ENCODE assay signal across 19 cellular contexts in the genomic region with DNA sequence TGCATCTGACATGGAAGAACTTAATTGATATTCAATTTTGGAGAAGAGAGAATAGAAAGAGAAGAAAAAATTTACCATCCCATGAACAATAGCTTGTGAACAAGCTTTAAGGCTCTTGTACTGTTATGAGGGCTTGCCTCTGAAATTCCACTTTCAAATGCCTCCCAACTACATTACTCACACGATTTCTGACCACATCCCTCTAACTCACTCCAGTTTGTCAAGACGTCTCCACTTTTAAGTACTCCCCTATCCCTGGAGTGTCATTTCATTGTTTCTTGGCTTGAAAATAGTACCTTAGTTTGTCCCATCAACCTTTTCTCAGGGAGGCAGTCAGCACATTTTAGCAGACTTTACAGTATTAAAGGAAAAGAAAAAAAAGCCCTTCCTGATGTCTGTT.
DNase-seq lines count a peak whose midpoint lies in the region; ATAC-seq and TF ChIP-seq lines count a peak whose summit lies in the region.
"Had no signal": no experiment of that assay in that cellular context is flagged by ENCODE, and none has a peak within 500 bp of the region (broad histone marks: within the 10 kb centered on the region; RNA-seq: fewer than 3 reads in every experiment).

No MANE protein-coding gene starts in this region.

- no peak overlapping the region for H3K4me2 ChIP-seq in SK-N-SH
- H3K4me2 ChIP-seq in fibroblast of lung (ENCODE audit: extremely low read depth, insufficient read depth, low read length), result no peak overlapping the region
- H3K4me2 ChIP-seq: KMS-11 had no signal

- H3K36me3 ChIP-seq in SK-N-SH (replicated peaks in 1 of 2; ENCODE audit: control insufficient read depth in 1 of 2, insufficient read depth in 2 of 2, low read length in 1 of 2), result no peaks in the 10 kb centered on the region
- no peaks in the 10 kb centered on the region for H3K36me3 ChIP-seq in fibroblast of lung (ENCODE audit: control insufficient read depth, insufficient read depth, low read length)
- H3K36me3 ChIP-seq: HAP-1, neural progenitor cell had no signal

- no peak overlapping the region for H3K27ac Mint-ChIP-seq in stimulated activated memory B cell treated with anti-CD40 and anti-IgM and Interleukin-4, amounts not matched to agents 10 μg/mL and 1 μg/mL and 100 μg/mL, for 72 hours
- H3K27ac Mint-ChIP-seq: activated naive CD4-positive, alpha-beta T cell treated with anti-CD3 and anti-CD28 coated beads, Interleukin-2, amount 50 U/mL, for 24 hours; neural progenitor cell; T-helper 17 cell had no signal

- no peak for TF ChIP-seq EP300 in SK-N-SH (IDR thresholded peaks at IDR 0.05; ENCODE audit: borderline replicate concordance in 1 of 2, low read depth in 1 of 2, low read length in 1 of 2)

- no peaks in the 10 kb centered on the region for H3K36me3 Mint-ChIP-seq in stimulated activated memory B cell treated with anti-CD40 and anti-IgM and Interleukin-4, amounts not matched to agents 10 μg/mL and 1 μg/mL and 100 μg/mL, for 72 hours
- H3K36me3 Mint-ChIP-seq: activated naive CD4-positive, alpha-beta T cell treated with anti-CD3 and anti-CD28 coated beads, Interleukin-2, amount 50 U/mL, for 24 hours; neural progenitor cell had no signal

- H3F3A ChIP-seq in SK-N-SH (replicated peaks; ENCODE audit: insufficient read depth), result peaks cover 8% of the 10 kb centered on the region

- H3K79me2 ChIP-seq in SK-N-SH (ENCODE audit: insufficient read depth) (no peaks in the 10 kb centered on the region), fibroblast of lung (ENCODE audit: control insufficient read depth, insufficient read depth, low read length) (no peaks in the 10 kb centered on the region)

- H4K20me1 ChIP-seq in SK-N-SH (ENCODE audit: insufficient read depth), result no peaks in the 10 kb centered on the region
- H4K20me1 ChIP-seq in fibroblast of lung (ENCODE audit: control insufficient read depth, extremely low read depth, insufficient read depth, low read length), result no peaks in the 10 kb centered on the region

- DNase-seq in EL (peak; percentile 75), SK-N-SH (no peak), fibroblast of lung (ENCODE audit: low read depth in 2 of 2) (peak; percentile 46 to 97), renal cortical epithelial cell (ENCODE audit: low read depth) (peak; percentile 90), GM10248 (ENCODE audit: extremely low spot score) (no peak), midbrain (lab: John Stamatoyannopoulos, UW) (no peak)
- DNase-seq: activated CD4-positive, CD25-positive, alpha-beta regulatory T cell treated with anti-CD3 and anti-CD28 coated beads, Interleukin-2, amount 50 U/mL, for 72 hours; NCI-H1694; NCI-H526; stimulated activated naive CD4-positive, alpha-beta T cell; T-helper 17 cell had no signal

- peaks cover 9% of the 10 kb centered on the region for H3K27me3 Mint-ChIP-seq in stimulated activated memory B cell treated with anti-CD40 and anti-IgM and Interleukin-4, amounts not matched to agents 10 μg/mL and 1 μg/mL and 100 μg/mL, for 72 hours
- H3K27me3 Mint-ChIP-seq: T-helper 17 cell had no signal

- no peak overlapping the region for H3K4me3 Mint-ChIP-seq in stimulated activated memory B cell treated with anti-CD40 and anti-IgM and Interleukin-4, amounts not matched to agents 10 μg/mL and 1 μg/mL and 100 μg/mL, for 72 hours
- H3K4me3 Mint-ChIP-seq: activated naive CD4-positive, alpha-beta T cell treated with anti-CD3 and anti-CD28 coated beads, Interleukin-2, amount 50 U/mL, for 24 hours; neural progenitor cell; T-helper 17 cell had no signal

- H3K9me3 Mint-ChIP-seq in stimulated activated memory B cell treated with anti-CD40 and anti-IgM and Interleukin-4, amounts not matched to agents 10 μg/mL and 1 μg/mL and 100 μg/mL, for 72 hours, result peaks cover 3% of the 10 kb centered on the region
- H3K9me3 Mint-ChIP-seq: activated naive CD4-positive, alpha-beta T cell treated with anti-CD3 and anti-CD28 coated beads, Interleukin-2, amount 50 U/mL, for 24 hours; neural progenitor cell had no signal

- H2AFZ ChIP-seq in SK-N-SH (ENCODE audit: low read depth), result peak overlapping the region; percentile 49
- H2AFZ ChIP-seq in fibroblast of lung (ENCODE audit: low read length), result no peak overlapping the region
- H2AFZ ChIP-seq: neural progenitor cell had no signal

- H3K4me1 ChIP-seq in SK-N-SH (ENCODE audit: control insufficient read depth in 1 of 2, insufficient read depth in 2 of 2, low read depth in 1 of 2, low read length in 1 of 2) (peaks cover 0 to 6% of the 10 kb centered on the region in 2 experiments; a peak in 3 of 4 replicates), fibroblast of lung (ENCODE audit: control insufficient read depth, extremely low read depth, insufficient read depth, low read length) (no peaks in the 10 kb centered on the region)
- H3K4me1 ChIP-seq: HAP-1 had no signal

- POLR2A ChIA-PET in SK-N-SH (lab: Yijun Ruan, JAX), result no interaction called here
- POLR2A ChIA-PET in GM10248 (lab: Yijun Ruan, JAX), result no interaction called here

- ATAC-seq in stimulated activated memory B cell treated with anti-CD40 and anti-IgM and Interleukin-4, amounts not matched to agents 10 μg/mL and 1 μg/mL and 100 μg/mL, for 72 hours, result no peak
- no peak for ATAC-seq in GM18861 (IDR thresholded peaks at IDR 0.05; ENCODE audit: unreplicated experiment)
- ATAC-seq: Panc1, T-helper 17 cell had no signal

- H3K4me3 ChIP-seq in SK-N-SH (ENCODE audit: low read depth in 2 of 2, low read length in 1 of 2) (no peak overlapping the region), fibroblast of lung (replicated peaks in 1 of 4; ENCODE audit: control extremely low read depth in 1 of 4, insufficient read depth in 1 of 4, low read depth in 3 of 4, low read length in 4 of 4) (no peak overlapping the region)
- H3K4me3 ChIP-seq: HAP-1, neural progenitor cell had no signal

- TF ChIP-seq CTCF in SK-N-SH (IDR thresholded peaks at IDR 0.05) (no peak), fibroblast of lung (conservative IDR thresholded peaks at IDR 0.05 in 1 of 2, IDR thresholded peaks at IDR 0.05 in 1 of 2; ENCODE audit: low read depth in 1 of 2, low read length in 2 of 2) (no peak), GM10248 (IDR thresholded peaks at IDR 0.05; ENCODE audit: control extremely low read depth, extremely low read depth, low read depth, missing control alignments) (no peak)

- TF ChIP-seq RAD21 in SK-N-SH (IDR thresholded peaks at IDR 0.05; ENCODE audit: low read length), result no peak

- H3K9me2 ChIP-seq in SK-N-SH, result no peaks in the 10 kb centered on the region

- H3K9me3 ChIP-seq in SK-N-SH (no peaks in the 10 kb centered on the region), fibroblast of lung (ENCODE audit: control insufficient read depth, insufficient read depth, low read depth, low read length) (no peaks in the 10 kb centered on the region)
- H3K9me3 ChIP-seq: HAP-1 had no signal

- H3K27ac ChIP-seq in SK-N-SH (ENCODE audit: low read depth in 2 of 2, low read length in 1 of 2) (peak overlapping the region in 1 of 2 experiments; percentile 62; a peak in 2 of 4 replicates), fibroblast of lung (ENCODE audit: insufficient read depth, low read length) (no peak overlapping the region)
- H3K27ac ChIP-seq: epithelial cell of prostate, KMS-11, neural progenitor cell had no signal

- H3K27me3 ChIP-seq in SK-N-SH (ENCODE audit: insufficient read depth) (no peaks in the 10 kb centered on the region), fibroblast of lung (ENCODE audit: control insufficient read depth, insufficient read depth, low read length) (no peaks in the 10 kb centered on the region)
- H3K27me3 ChIP-seq: neural progenitor cell had no signal

- CTCF ChIA-PET in SK-N-SH (lab: Yijun Ruan, JAX) (no interaction called here), GM10248 (lab: Yijun Ruan, JAX) (no interaction called here)

- no peaks in the 10 kb centered on the region for H3K4me1 Mint-ChIP-seq in stimulated activated memory B cell treated with anti-CD40 and anti-IgM and Interleukin-4, amounts not matched to agents 10 μg/mL and 1 μg/mL and 100 μg/mL, for 72 hours
- H3K4me1 Mint-ChIP-seq: activated naive CD4-positive, alpha-beta T cell treated with anti-CD3 and anti-CD28 coated beads, Interleukin-2, amount 50 U/mL, for 24 hours; T-helper 17 cell had no signal

- WGBS in SK-N-SH (ENCODE audit: low lambda C conversion rate), result 42% methylated on average over 2 of the region's 2 CpGs

- 0 out of 2 replicates have a peak overlapping the region, but pooled peaks have one; percentile 2 for H3K9ac ChIP-seq in SK-N-SH
- H3K9ac ChIP-seq in fibroblast of lung (ENCODE audit: insufficient read depth, low read length), result no peak overlapping the region
- H3K9ac ChIP-seq: KMS-11, neural progenitor cell had no signal

TF ChIP-seq in SK-N-SH, 30 proteins besides CTCF, POLR2A, EP300 and RAD21:
- TF ChIP-seq, protein P1, sequence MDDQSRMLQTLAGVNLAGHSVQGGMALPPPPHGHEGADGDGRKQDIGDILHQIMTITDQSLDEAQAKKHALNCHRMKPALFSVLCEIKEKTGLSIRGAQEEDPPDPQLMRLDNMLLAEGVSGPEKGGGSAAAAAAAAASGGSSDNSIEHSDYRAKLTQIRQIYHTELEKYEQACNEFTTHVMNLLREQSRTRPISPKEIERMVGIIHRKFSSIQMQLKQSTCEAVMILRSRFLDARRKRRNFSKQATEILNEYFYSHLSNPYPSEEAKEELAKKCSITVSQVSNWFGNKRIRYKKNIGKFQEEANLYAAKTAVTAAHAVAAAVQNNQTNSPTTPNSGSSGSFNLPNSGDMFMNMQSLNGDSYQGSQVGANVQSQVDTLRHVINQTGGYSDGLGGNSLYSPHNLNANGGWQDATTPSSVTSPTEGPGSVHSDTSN (IDR thresholded peaks at IDR 0.05), result peak; percentile 48; the same call in 1 of the 2 replicates
- TF ChIP-seq POLR2AphosphoS5 (IDR thresholded peaks at IDR 0.05; ENCODE audit: low read depth, low read length), result no peak

Comparison
In these comparisons a context has a peak if more than half of its experiments do, and no peak if none do; other contexts are left out.
1. DNase-seq: peak in EL (single experiment), fibroblast of lung (2 of 2) and renal cortical epithelial cell (single experiment); none in SK-N-SH (single experiment), GM10248 (single experiment) and midbrain (single experiment).